In genomic region chr17:78230996-78231931, GRCh38 we compare ENCODE assay signal across 15 cellular contexts. TPM values are rescaled to one million over a fixed set of nuclear protein-coding genes. Genes with fewer than 3 reads are reported as not detected.
A peak's percentile ranks its signal among the peaks of the same experiment; 100 is the strongest.
DNase-seq lines count a peak whose midpoint lies in the region; ATAC-seq and TF ChIP-seq lines count a peak whose summit lies in the region.
"Had no signal": no experiment of that assay in that cellular context is flagged by ENCODE, and none has a peak within 500 bp of the region (broad histone marks: within the 10 kb centered on the region; RNA-seq: fewer than 3 reads in every experiment).

Gene TMEM235 (plus strand): TSS chr17:78231631. CDS start chr17:78232024, 393 bp downstream.

- H3K27ac Mint-ChIP-seq in GM23338 (no peak within 1 kb of the TSS), osteocyte (ENCODE audit: unreplicated experiment) (no peak within 1 kb of the TSS)

- H2AFZ ChIP-seq in GM23338: peak within 1 kb of the TSS; percentile 95
- H2AFZ ChIP-seq in OCI-LY3 (ENCODE audit: low read depth, low read length): no peak within 1 kb of the TSS

- TF ChIP-seq CTCF in GM23338 (conservative IDR thresholded peaks at IDR 0.05; ENCODE audit: low read depth in 2 of 2) (no peak), OCI-LY3 (IDR thresholded peaks at IDR 0.05; ENCODE audit: low read depth, low read length) (no peak), osteocyte (IDR thresholded peaks at IDR 0.05) (no peak)

- peak within 1 kb of the TSS; percentile 90 for H3K4me2 ChIP-seq in GM23338
- H3K4me2 ChIP-seq in OCI-LY3 (ENCODE audit: low read length): peak within 1 kb of the TSS; percentile 15; the same call in 1 of the 2 replicates

- H3K27me3 ChIP-seq in GM23338 (ENCODE audit: insufficient read depth) (peaks cover 26% of the 10 kb centered on the region), OCI-LY3 (ENCODE audit: low read depth, low read length) (peaks cover 7% of the 10 kb centered on the region; the same call in 1 of the 2 replicates), iPS DF 6.9 (ENCODE audit: control insufficient read depth, insufficient read depth, low read length) (peaks cover 2% of the 10 kb centered on the region; the same call in 1 of the 2 replicates)

- no peaks in the 10 kb centered on the region for H3K4me1 ChIP-seq in GM23338 (ENCODE audit: insufficient read depth)
- H3K4me1 ChIP-seq in OCI-LY3 (ENCODE audit: low read length): peaks cover 21% of the 10 kb centered on the region
- H3K4me1 ChIP-seq in iPS DF 6.9 (ENCODE audit: control insufficient read depth, insufficient read depth, low read length): no peaks in the 10 kb centered on the region; the same call in 1 of the 2 replicates
- H3K4me1 ChIP-seq: prostate gland had no signal

- H3K36me3 Mint-ChIP-seq in GM23338 (ENCODE audit: low read depth) (no peaks in the 10 kb centered on the region), osteocyte (ENCODE audit: unreplicated experiment) (no peaks in the 10 kb centered on the region)

- H3K27me3 Mint-ChIP-seq in GM23338 (ENCODE audit: insufficient read depth, low read depth, poor library complexity) (peaks cover 24% of the 10 kb centered on the region), osteocyte (ENCODE audit: unreplicated experiment) (peaks cover 23% of the 10 kb centered on the region)

- no CpG with 5 or more reads among the region's 51 CpGs for WGBS in iPS DF 6.9 (ENCODE audit: insufficient coverage, insufficient read length)

- H3K36me3 ChIP-seq in GM23338 (ENCODE audit: insufficient read depth) (no peaks in the 10 kb centered on the region), OCI-LY3 (replicated peaks; ENCODE audit: low read depth, low read length) (no peaks in the 10 kb centered on the region), iPS DF 6.9 (ENCODE audit: control insufficient read depth, insufficient read depth, low read length) (peaks cover 3% of the 10 kb centered on the region; the same call in 1 of the 2 replicates)
- H3K36me3 ChIP-seq: prostate gland had no signal

- peaks cover under 1% of the 10 kb centered on the region; the same call in 1 of the 2 replicates for H3F3A ChIP-seq in GM23338 (replicated peaks; ENCODE audit: low read depth)

- no peaks in the 10 kb centered on the region for H3K9me3 Mint-ChIP-seq in GM23338
- no peaks in the 10 kb centered on the region for H3K9me3 Mint-ChIP-seq in osteocyte (ENCODE audit: unreplicated experiment)

- no peak within 1 kb of the TSS for H3K27ac ChIP-seq in GM23338 (ENCODE audit: low read depth)
- no peak within 1 kb of the TSS for H3K27ac ChIP-seq in OCI-LY3 (ENCODE audit: low read length)
- no peak within 1 kb of the TSS for H3K27ac ChIP-seq in iPS DF 6.9 (ENCODE audit: low read length)
- H3K27ac ChIP-seq: prostate gland had no signal

- no peak within 1 kb of the TSS for H3K9ac ChIP-seq in OCI-LY3 (ENCODE audit: low read length)

- peak; percentile 49 for DNase-seq in GM23338 (ENCODE audit: low spot score)
- no peak for DNase-seq in iPS DF 6.9 (ENCODE audit: low read depth, low spot score)
- DNase-seq in osteocyte (ENCODE audit: extremely low spot score, unreplicated experiment): no peak
- DNase-seq in globus pallidus (ENCODE audit: low spot score): no peak
- DNase-seq: activated gamma-delta T cell treated with Interleukin-2 at 50 U/mL for 16 hours; NCI-H1417; NCI-H526 treated with DMSO at 0.1 percent for 48 hours; stimulated activated CD4-positive, alpha-beta T cell treated with anti-CD3 and anti-CD28 coated beads, Interleukin-1b, Interleukin-23, amount 100 ng/mL, for 48 hours had no signal

- H3K9me3 ChIP-seq in OCI-LY3 (ENCODE audit: insufficient read depth, low read length) (no peaks in the 10 kb centered on the region), iPS DF 6.9 (ENCODE audit: control insufficient read depth, insufficient read depth, low read length) (no peaks in the 10 kb centered on the region)
- H3K9me3 ChIP-seq: prostate gland had no signal

- ATAC-seq in GM23338 (peak; percentile 26), HG03196 (IDR thresholded peaks at IDR 0.05; ENCODE audit: unreplicated experiment) (no peak), GM19328 (IDR thresholded peaks at IDR 0.05; ENCODE audit: unreplicated experiment) (no peak)

- no peaks in the 10 kb centered on the region for H3K9me2 ChIP-seq in GM23338 (ENCODE audit: insufficient read depth)

- H3K4me3 Mint-ChIP-seq in GM23338 (peak within 1 kb of the TSS; percentile 76), osteocyte (ENCODE audit: unreplicated experiment) (peak within 1 kb of the TSS; percentile 26)

- H3K4me1 Mint-ChIP-seq in GM23338 (peaks cover 3% of the 10 kb centered on the region), osteocyte (ENCODE audit: unreplicated experiment) (no peaks in the 10 kb centered on the region)

- H3K79me2 ChIP-seq in GM23338 (replicated peaks; ENCODE audit: insufficient read depth) (no peaks in the 10 kb centered on the region), OCI-LY3 (ENCODE audit: low read length) (no peaks in the 10 kb centered on the region)

- H4K20me1 ChIP-seq in GM23338 (replicated peaks; ENCODE audit: insufficient read depth) (no peaks in the 10 kb centered on the region), OCI-LY3 (ENCODE audit: insufficient read depth, low read length) (no peaks in the 10 kb centered on the region)

- H3K4me3 ChIP-seq in GM23338: peak within 1 kb of the TSS; percentile 76
- H3K4me3 ChIP-seq in OCI-LY3 (ENCODE audit: low read length): no peak within 1 kb of the TSS
- peak within 1 kb of the TSS; percentile 57; the same call in 1 of the 2 replicates for H3K4me3 ChIP-seq in iPS DF 6.9 (ENCODE audit: low read length)
- H3K4me3 ChIP-seq: prostate gland had no signal

TF ChIP-seq in GM23338, 12 proteins besides CTCF, POLR2A, EP300 and RAD21 (continues in another document):
- no peak for TF ChIP-seq NANOG (IDR thresholded peaks at IDR 0.05; ENCODE audit: borderline replicate concordance)
- TF ChIP-seq ETS1 (IDR thresholded peaks at IDR 0.05): no peak
- TF ChIP-seq JUNB (IDR thresholded peaks at IDR 0.05; ENCODE audit: unreplicated experiment): no peak
- TF ChIP-seq ZNF331 (CRISPR knock-in tag; IDR thresholded peaks at IDR 0.05; ENCODE audit: low read depth): no peak

RNA-seq across cellular contexts. Expression of gene TMEM235, which starts in this region (rescaled TPM):
- not detected in 2 replicates for total RNA-seq in GM23338 (2014; rRNA removed; shearing (Covaris generic))
- polyA plus RNA-seq in GM23338 (2016; fragmentation: Nextera tagmentation; extraction: Ambion mirVana): not detected in 2 replicates
- total RNA-seq in osteocyte: not detected in 2 replicates
- total RNA-seq: cardiac septum, esophagus mucosa, mononuclear cell, prostate gland had no signal

Comparison
In these comparisons a context has a peak if more than half of its experiments do, and no peak if none do; other contexts are left out.
1. Peak in DNase-seq, ATAC-seq, H3K4me3 ChIP-seq and H3K4me2 ChIP-seq in GM23338; RNA of the gene not detected or under 1 TPM.